16 cellular contexts compared by ENCODE assay signal in the genomic region with DNA sequence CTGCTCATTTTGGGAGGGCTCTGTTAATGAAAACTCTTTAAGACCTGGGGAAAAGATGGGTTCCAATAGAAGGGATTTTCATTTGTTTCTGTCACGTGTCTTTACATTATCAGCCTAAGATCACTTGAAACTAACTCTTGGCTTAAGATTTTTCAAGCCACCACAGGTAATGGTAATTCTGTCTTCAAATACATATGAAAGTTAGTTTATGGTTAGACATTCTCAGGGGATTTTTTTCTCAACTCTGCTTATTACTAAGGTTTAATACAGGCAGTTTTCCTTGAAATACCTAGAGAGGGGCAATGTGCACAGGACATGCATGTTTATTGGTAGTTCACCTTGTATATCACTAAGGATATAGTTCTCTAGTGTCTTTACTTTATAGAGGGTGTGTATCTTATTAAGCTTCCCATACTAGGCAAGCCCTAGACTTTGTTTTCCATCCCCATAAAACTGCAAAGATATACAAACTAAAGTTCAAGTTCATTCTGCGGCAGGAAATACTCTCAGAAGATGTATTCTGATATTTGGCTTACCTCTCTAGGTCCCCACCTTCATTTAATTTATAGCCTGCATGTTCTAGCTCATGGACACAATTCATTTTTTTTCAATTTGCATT. TPM values are rescaled to one million over a fixed set of nuclear protein-coding genes. Genes with fewer than 3 reads are reported as not detected.
DNase-seq lines count a peak whose midpoint lies in the region; ATAC-seq and TF ChIP-seq lines count a peak whose summit lies in the region.
"Had no signal": no experiment of that assay in that cellular context is flagged by ENCODE, and none has a peak within 500 bp of the region (broad histone marks: within the 10 kb centered on the region; RNA-seq: fewer than 3 reads in every experiment).

No MANE protein-coding gene starts in this region.

- H3K27ac Mint-ChIP-seq in MCF 10A (ENCODE audit: low read depth, unreplicated experiment), result peak overlapping the region; percentile 33
- no peak overlapping the region for H3K27ac Mint-ChIP-seq in activated T-helper 17 cell treated with anti-CD3 and anti-CD28 coated beads, Interleukin-2, amount 50 U/mL, for 72 hours

- WGBS in mammary epithelial cell (ENCODE audit: low coverage, missing lambda C conversion rate), result 100% methylated on average over 2 of the region's 2 CpGs
- 95 to 97% methylated on average over 2 of the region's 2 CpGs for WGBS in heart right ventricle, 2 donors

- H3K4me2 ChIP-seq in mammary epithelial cell (ENCODE audit: insufficient read depth, low read depth, low read length) (no peak overlapping the region), osteoblast (ENCODE audit: insufficient read depth, low read length) (no peak overlapping the region)

- H3K36me3 Mint-ChIP-seq in MCF 10A (ENCODE audit: insufficient read depth, unreplicated experiment), result no peaks in the 10 kb centered on the region
- no peaks in the 10 kb centered on the region for H3K36me3 Mint-ChIP-seq in activated T-helper 17 cell treated with anti-CD3 and anti-CD28 coated beads, Interleukin-2, amount 50 U/mL, for 72 hours (ENCODE audit: low read depth)

- in situ Hi-C loops in mammary epithelial cell (cut with MboI; ENCODE audit: low sequenced_read_pairs in 2 of 2), result no loop called here

- no peaks in the 10 kb centered on the region for H4K20me1 ChIP-seq in mammary epithelial cell (ENCODE audit: insufficient read depth, low read length)
- no peaks in the 10 kb centered on the region for H4K20me1 ChIP-seq in osteoblast (ENCODE audit: insufficient read depth, low read length)

- no peaks in the 10 kb centered on the region for H3K27me3 Mint-ChIP-seq in MCF 10A (ENCODE audit: insufficient read depth, unreplicated experiment)
- H3K27me3 Mint-ChIP-seq in activated T-helper 17 cell treated with anti-CD3 and anti-CD28 coated beads, Interleukin-2, amount 50 U/mL, for 72 hours, result peaks cover 12% of the 10 kb centered on the region

- H3K79me2 ChIP-seq in mammary epithelial cell (ENCODE audit: insufficient read depth, low read length), result no peaks in the 10 kb centered on the region
- no peaks in the 10 kb centered on the region for H3K79me2 ChIP-seq in osteoblast (ENCODE audit: insufficient read depth, low read length)

- no peak for DNase-seq in MCF 10A (ENCODE audit: unreplicated experiment)
- no peak for DNase-seq in mammary epithelial cell
- DNase-seq in mucosa of descending colon, result peak in 1 of 3 donors; percentile 25
- DNase-seq in NCI-H1092 (lab: John Stamatoyannopoulos, UW), result no peak
- no peak for DNase-seq in heart right ventricle
- no peak for DNase-seq in HPDE6-E6E7 (ENCODE audit: extremely low spot score)
- no peak for DNase-seq in osteoblast (ENCODE audit: insufficient read length, low spot score, missing footprints)
- DNase-seq: GOT3, IMR-90, NCI-H2107, NCI-H226, NCI-H526 treated with DMSO at 0.1 percent for 48 hours had no signal

- no peak overlapping the region for H3K9ac ChIP-seq in mammary epithelial cell (ENCODE audit: insufficient read depth, low read length)

- no peaks in the 10 kb centered on the region for H3K9me3 Mint-ChIP-seq in MCF 10A (ENCODE audit: unreplicated experiment)
- H3K9me3 Mint-ChIP-seq in activated T-helper 17 cell treated with anti-CD3 and anti-CD28 coated beads, Interleukin-2, amount 50 U/mL, for 72 hours, result no peaks in the 10 kb centered on the region

- H3K4me3 Mint-ChIP-seq in MCF 10A (ENCODE audit: unreplicated experiment), result no peak overlapping the region
- peak overlapping the region; percentile 49 for H3K4me3 Mint-ChIP-seq in activated T-helper 17 cell treated with anti-CD3 and anti-CD28 coated beads, Interleukin-2, amount 50 U/mL, for 72 hours

- H3K27me3 ChIP-seq in mammary epithelial cell (ENCODE audit: insufficient read depth, low read length), result no peaks in the 10 kb centered on the region
- H3K27me3 ChIP-seq in heart right ventricle, result no peaks in the 10 kb centered on the region
- H3K27me3 ChIP-seq in osteoblast (ENCODE audit: insufficient read depth, low read length), result no peaks in the 10 kb centered on the region

- peaks cover 11% of the 10 kb centered on the region for H3K4me1 Mint-ChIP-seq in MCF 10A (ENCODE audit: insufficient read depth, unreplicated experiment)
- H3K4me1 Mint-ChIP-seq in activated T-helper 17 cell treated with anti-CD3 and anti-CD28 coated beads, Interleukin-2, amount 50 U/mL, for 72 hours, result peaks cover 7% of the 10 kb centered on the region

- no peak overlapping the region for H3K27ac ChIP-seq in mammary epithelial cell (ENCODE audit: insufficient read depth, low read depth, low read length)
- H3K27ac ChIP-seq in heart right ventricle, result peak overlapping the region in 1 of 10 donors; percentile 55
- no peak overlapping the region for H3K27ac ChIP-seq in osteoblast (ENCODE audit: low read depth, low read length)
- H3K27ac ChIP-seq: 22Rv1, C4-2B had no signal

- H3K4me1 ChIP-seq in mammary epithelial cell (ENCODE audit: insufficient read depth, low read length) (peaks cover 6% of the 10 kb centered on the region), mucosa of descending colon (ENCODE audit: low read depth) (peaks cover 18% of the 10 kb centered on the region), heart right ventricle (peaks cover 0 to 43% (median 22%) of the 10 kb centered on the region in 9 donors), osteoblast (ENCODE audit: insufficient read depth, low read length) (peaks cover 11% of the 10 kb centered on the region)

- dilution Hi-C loops in mammary epithelial cell (cut with HindIII; ENCODE audit: low sequenced_read_pairs), result no loop called here

- POLR2A ChIA-PET in MCF 10A (lab: Yijun Ruan, JAX), result interaction anchor here (1.1 to 1.4 kb wide), 2 partner anchors 115 to 116 kb away, joined by 3 to 4 read pairs; a partner anchor contains a TSS

- CTCF ChIA-PET in MCF 10A (lab: Yijun Ruan, JAX), result interaction anchor here (4.9 kb wide), 1 partner anchor 10 kb away, joined by 27 read pairs; no protein-coding TSS in a partner anchor
- CTCF ChIA-PET in mammary epithelial cell (lab: Charles Lee; ENCODE audit: low non-redundant PET), result no interaction called here

- H3K9me3 ChIP-seq in mammary epithelial cell (replicated peaks; ENCODE audit: insufficient read depth, low read length), result no peaks in the 10 kb centered on the region
- no peaks in the 10 kb centered on the region for H3K9me3 ChIP-seq in mucosa of descending colon
- no peaks in the 10 kb centered on the region for H3K9me3 ChIP-seq in heart right ventricle
- no peaks in the 10 kb centered on the region for H3K9me3 ChIP-seq in osteoblast (ENCODE audit: low read depth, low read length)

- intact Hi-C loops in MCF 10A (cut with micrococcal nuclease), result no loop called here
- intact Hi-C loops in mammary epithelial cell (cut with micrococcal nuclease), result no loop called here
- intact Hi-C loops in mucosa of descending colon (cut with DNase I, micrococcal nuclease), result no loop called here
- intact Hi-C loops in heart right ventricle (cut with DNase I), result loop anchor here in 1 of 10 donors (10.0 kb wide), 1 partner anchor 187 kb away; no protein-coding TSS in a partner anchor

- H3K4me3 ChIP-seq in mammary epithelial cell (replicated peaks in 1 of 3; ENCODE audit: insufficient read depth in 1 of 3, low read depth in 2 of 3, low read length in 3 of 3) (no peak overlapping the region), mucosa of descending colon (no peak overlapping the region), heart right ventricle (no peak overlapping the region), osteoblast (ENCODE audit: insufficient read depth, low read length) (no peak overlapping the region)

- H2AFZ ChIP-seq in mammary epithelial cell (ENCODE audit: low read depth, low read length), result no peak overlapping the region
- no peak overlapping the region for H2AFZ ChIP-seq in osteoblast (ENCODE audit: low read length)

- no TSS peak for BruUV-seq in MCF 10A (replicated peaks; lab: Mats Ljungman, UMichigan)
- no TSS peak for BruUV-seq in mammary epithelial cell (replicated peaks; lab: Mats Ljungman, UMichigan)

- no peak for TF ChIP-seq CTCF in MCF 10A (IDR thresholded peaks at IDR 0.05; ENCODE audit: unreplicated experiment)
- TF ChIP-seq CTCF in mammary epithelial cell (conservative IDR thresholded peaks at IDR 0.05 in 1 of 2, IDR thresholded peaks at IDR 0.05 in 1 of 2; ENCODE audit: extremely low read depth in 1 of 2, insufficient read depth in 1 of 2, low read depth in 1 of 2, low read length in 2 of 2), result no peak
- no peak for TF ChIP-seq CTCF in mucosa of descending colon (IDR thresholded peaks at IDR 0.05)
- no peak for TF ChIP-seq CTCF in heart right ventricle (IDR thresholded peaks at IDR 0.05)
- TF ChIP-seq CTCF in osteoblast (IDR thresholded peaks at IDR 0.05; ENCODE audit: extremely low read depth, low read depth, low read length), result no peak

- no peak for ATAC-seq in activated T-helper 17 cell treated with anti-CD3 and anti-CD28 coated beads, Interleukin-2, amount 50 U/mL, for 72 hours (replicated peaks)
- ATAC-seq in mucosa of descending colon (peak; percentile 89), heart right ventricle (no peak)

- H3K36me3 ChIP-seq in mammary epithelial cell (ENCODE audit: insufficient read depth, low read length), result no peaks in the 10 kb centered on the region
- H3K36me3 ChIP-seq in mucosa of descending colon (ENCODE audit: low read depth), result no peaks in the 10 kb centered on the region
- H3K36me3 ChIP-seq in heart right ventricle, result no peaks in the 10 kb centered on the region
- H3K36me3 ChIP-seq in osteoblast (ENCODE audit: insufficient read depth, low read length), result no peaks in the 10 kb centered on the region

RNA-seq across cellular contexts. Expression of a gene that starts 38.2 kb away (rescaled TPM):
- not detected in 2 replicates for total RNA-seq in MCF 10A (2022)
- total RNA-seq in mammary epithelial cell, result not detected
- not detected for polyA plus RNA-seq in mammary epithelial cell
- not detected for polyA minus RNA-seq in mammary epithelial cell
- total RNA-seq in activated T-helper 17 cell treated with anti-CD3 and anti-CD28 coated beads, Interleukin-2, amount 50 U/mL, for 72 hours, result not detected
- total RNA-seq in mucosa of descending colon, result under 1 TPM; 0.20 to 0.63 (median 0.29) TPM
- 1,000 to 10,000 TPM in 1 of 10 donors, 100 to 1,000 TPM in 9; 655 to 1,008 (median 906) TPM for total RNA-seq in heart right ventricle
- polyA plus RNA-seq in heart right ventricle, result 100 to 1,000 TPM; 231 to 772 TPM
- 0.29 and 0.36 TPM in 2 replicates for total RNA-seq in osteoblast
- total RNA-seq: OCI-LY7 had no signal

Comparison
In these comparisons a context has a peak if more than half of its experiments do, and no peak if none do; other contexts are left out.
1. RNA of a gene that starts 38.2 kb away (total RNA-seq): 655 to 1,008 TPM in heart right ventricle; 0.29 to 0.36 TPM in osteoblast, 0.20 to 0.63 TPM in mucosa of descending colon, not detected in mammary epithelial cell, not detected in activated T-helper 17 cell treated with anti-CD3 and anti-CD28 coated beads, Interleukin-2, amount 50 U/mL, for 72 hours and not detected in MCF 10A; every median in the first group is over 100 times any median in the second.